In genomic region chr6:45445749-45446454, GRCh38 we compare ENCODE assay signal across 8 cellular contexts.
A peak's percentile ranks its signal among the peaks of the same experiment; 100 is the strongest.
DNase-seq lines count a peak whose midpoint lies in the region; ATAC-seq, FAIRE-seq and TF ChIP-seq lines count a peak whose summit lies in the region.

No MANE protein-coding gene starts in this region.

- in situ Hi-C loops in astrocyte of the cerebellum (cut with HindIII; ENCODE audit: low sequenced_read_pairs) (no loop called here), GM13976 (cut with MboI; ENCODE audit: low sequenced_read_pairs, unreplicated experiment) (loop anchor here (25.0 kb wide), 1 partner anchor 266 kb away; no protein-coding TSS in a partner anchor)

- POLR2A ChIA-PET in A549 (lab: Yijun Ruan, JAX), result interaction anchor here (0.6 to 1.2 kb wide), 3 partner anchors 8 to 137 kb away, joined by 3 to 5 read pairs (median 4); no protein-coding TSS in a partner anchor

- DNase-seq in A549 (ENCODE audit: low read depth in 1 of 2, low spot score in 1 of 2) (peak; percentile 75 to 93), GM04504 (ENCODE audit: low read depth) (peak; percentile 98), NCI-H774 (lab: John Stamatoyannopoulos, UW) (peak; percentile 53), astrocyte of the cerebellum (ENCODE audit: low read depth) (peak; percentile 98), hepatocyte (ENCODE audit: low spot score) (peak; percentile 91), small intestine (peak; percentile 92), GM13976 (ENCODE audit: low spot score) (no peak)

- no peaks in the 10 kb centered on the region for H3K9me2 ChIP-seq in hepatocyte (replicated peaks; ENCODE audit: insufficient read depth)

- no peaks in the 10 kb centered on the region for H3K79me2 ChIP-seq in hepatocyte

- H2AFZ ChIP-seq in hepatocyte, result no peak overlapping the region

- 2% methylated on average over 8 of the region's 8 CpGs for WGBS in A549 (ENCODE audit: missing lambda C conversion rate)
- WGBS in hepatocyte (ENCODE audit: low lambda C conversion rate, missing lambda C conversion rate), result 17% methylated on average over 8 of the region's 8 CpGs
- 5 to 17% (median 16%) methylated on average over 8 of the region's 8 CpGs for WGBS in small intestine, 3 donors

- no peaks in the 10 kb centered on the region for H4K20me1 ChIP-seq in hepatocyte (ENCODE audit: insufficient read depth, poor library complexity, severe bottlenecking)

- H3K4me1 ChIP-seq in A549, result peaks cover 36% of the 10 kb centered on the region
- H3K4me1 ChIP-seq in hepatocyte (ENCODE audit: insufficient read depth), result peaks cover 5% of the 10 kb centered on the region
- H3K4me1 ChIP-seq in small intestine (ENCODE audit: control insufficient read depth in 2 of 2, insufficient read depth in 1 of 2, low read depth in 1 of 2, low read length in 1 of 2), result peaks cover 0 to 12% of the 10 kb centered on the region in 2 donors

- H3K4me2 ChIP-seq in A549 (peak overlapping the region; percentile 98), hepatocyte (peak overlapping the region; percentile 41)

- H3K27me3 ChIP-seq in hepatocyte (no peaks in the 10 kb centered on the region), small intestine (ENCODE audit: control insufficient read depth in 2 of 2, insufficient read depth in 2 of 2, low read length in 2 of 2) (no peaks in the 10 kb centered on the region)

- no peak for TF ChIP-seq CTCF in A549 (IDR thresholded peaks at IDR 0.05)
- no peak for TF ChIP-seq CTCF in astrocyte of the cerebellum (IDR thresholded peaks at IDR 0.05; ENCODE audit: low read depth, low read length, missing control alignments)
- TF ChIP-seq CTCF in hepatocyte (IDR thresholded peaks at IDR 0.05; ENCODE audit: poor library complexity), result no peak
- TF ChIP-seq CTCF in GM13976 (IDR thresholded peaks at IDR 0.05; ENCODE audit: borderline replicate concordance, control extremely low read depth, extremely low read depth, insufficient read depth, missing control alignments), result no peak

- TF ChIP-seq RAD21 in A549 (conservative IDR thresholded peaks at IDR 0.05 in 1 of 2, IDR thresholded peaks at IDR 0.05 in 1 of 2), result peak in 1 of 2 experiments; percentile 8; a peak in 3 of 5 replicates

- TF ChIP-seq POLR2A in A549 (IDR thresholded peaks at IDR 0.05; ENCODE audit: low read length), result no peak

- H3K4me3 ChIP-seq in A549 (no peak overlapping the region), astrocyte of the cerebellum (ENCODE audit: low read depth, low read length) (no peak overlapping the region), hepatocyte (no peak overlapping the region), small intestine (ENCODE audit: low read depth in 1 of 2, low read length in 2 of 2) (no peak overlapping the region)

- no peaks in the 10 kb centered on the region for H3K36me3 ChIP-seq in hepatocyte (replicated peaks; ENCODE audit: insufficient read depth, low read depth)
- no peaks in the 10 kb centered on the region for H3K36me3 ChIP-seq in small intestine (ENCODE audit: control insufficient read depth in 2 of 2, insufficient read depth in 2 of 2, low read length in 2 of 2)

- CTCF ChIA-PET in A549 (lab: Yijun Ruan, JAX), result no interaction called here

- ATAC-seq in A549 (peak; percentile 95 to 96), GM18502 (IDR thresholded peaks at IDR 0.05; ENCODE audit: poor library complexity, unreplicated experiment) (no peak)

- H3K27ac ChIP-seq in A549 (peak overlapping the region; percentile 90 to 92), hepatocyte (peak overlapping the region; percentile 61), small intestine (ENCODE audit: low read depth in 1 of 2, low read length in 1 of 2) (peak overlapping the region in 1 of 2 donors; percentile 9)

- H3K9me3 ChIP-seq in A549 (no peaks in the 10 kb centered on the region), hepatocyte (ENCODE audit: low read depth) (no peaks in the 10 kb centered on the region), small intestine (ENCODE audit: control insufficient read depth, low read depth) (no peaks in the 10 kb centered on the region)

- peak; percentile 80 to 85; a peak in 4 of 5 replicates for TF ChIP-seq EP300 in A549 (IDR thresholded peaks at IDR 0.05)

- FAIRE-seq in A549 (lab: Jason Lieb, UNC), result no peak
- no peak for FAIRE-seq in small intestine (lab: Jason Lieb, UNC)

TF ChIP-seq in A549, 52 proteins besides CTCF, POLR2A, EP300 and RAD21 (continues in another document):
- TF ChIP-seq POLR2AphosphoS2 (conservative IDR thresholded peaks at IDR 0.05; ENCODE audit: low read length), result no peak
- no peak for TF ChIP-seq ESRRA (IDR thresholded peaks at IDR 0.05; ENCODE audit: borderline replicate concordance, low read length)
- TF ChIP-seq CBX2 (IDR thresholded peaks at IDR 0.05; ENCODE audit: borderline replicate concordance, low read depth), result no peak
- no peak for TF ChIP-seq HEYL (CRISPR knock-in tag; IDR thresholded peaks at IDR 0.05)
- no peak for TF ChIP-seq USF2 (IDR thresholded peaks at IDR 0.05)
- TF ChIP-seq PBX3 (IDR thresholded peaks at IDR 0.05), result peak; percentile 64; the same call in 1 of the 2 replicates
- no peak for TF ChIP-seq HOXA7 (CRISPR knock-in tag; IDR thresholded peaks at IDR 0.05)
- peak; percentile 54; the same call in 1 of the 2 replicates for TF ChIP-seq HOXB5 (CRISPR knock-in tag; IDR thresholded peaks at IDR 0.05)
- TF ChIP-seq MAFK (IDR thresholded peaks at IDR 0.05; ENCODE audit: partially characterized antibody), result peak; percentile 12
- TF ChIP-seq BHLHE40 (IDR thresholded peaks at IDR 0.05; ENCODE audit: low read depth, low read length), result no peak
- no peak for TF ChIP-seq NPAS2 (CRISPR knock-in tag; IDR thresholded peaks at IDR 0.05; ENCODE audit: borderline replicate concordance)
- no peak for TF ChIP-seq RARB (CRISPR knock-in tag; IDR thresholded peaks at IDR 0.05)
- 0 out of 2 replicates have a peak, but pooled peaks have one; percentile 58 for TF ChIP-seq EHF (CRISPR knock-in tag; IDR thresholded peaks at IDR 0.05)
- TF ChIP-seq, protein P1, sequence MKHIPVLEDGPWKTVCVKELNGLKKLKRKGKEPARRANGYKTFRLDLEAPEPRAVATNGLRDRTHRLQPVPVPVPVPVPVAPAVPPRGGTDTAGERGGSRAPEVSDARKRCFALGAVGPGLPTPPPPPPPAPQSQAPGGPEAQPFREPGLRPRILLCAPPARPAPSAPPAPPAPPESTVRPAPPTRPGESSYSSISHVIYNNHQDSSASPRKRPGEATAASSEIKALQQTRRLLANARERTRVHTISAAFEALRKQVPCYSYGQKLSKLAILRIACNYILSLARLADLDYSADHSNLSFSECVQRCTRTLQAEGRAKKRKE (CRISPR knock-in tag; IDR thresholded peaks at IDR 0.05; ENCODE audit: low read depth), result no peak
- TF ChIP-seq JUNB (IDR thresholded peaks at IDR 0.05), result peak; percentile 93
- TF ChIP-seq CHD2 (IDR thresholded peaks at IDR 0.05; ENCODE audit: low read length, partially characterized antibody), result no peak
- no peak for TF ChIP-seq ZSCAN20 (CRISPR knock-in tag; IDR thresholded peaks at IDR 0.05)
- no peak for TF ChIP-seq FOSB (CRISPR knock-in tag; IDR thresholded peaks at IDR 0.05)
- TF ChIP-seq, protein P2, sequence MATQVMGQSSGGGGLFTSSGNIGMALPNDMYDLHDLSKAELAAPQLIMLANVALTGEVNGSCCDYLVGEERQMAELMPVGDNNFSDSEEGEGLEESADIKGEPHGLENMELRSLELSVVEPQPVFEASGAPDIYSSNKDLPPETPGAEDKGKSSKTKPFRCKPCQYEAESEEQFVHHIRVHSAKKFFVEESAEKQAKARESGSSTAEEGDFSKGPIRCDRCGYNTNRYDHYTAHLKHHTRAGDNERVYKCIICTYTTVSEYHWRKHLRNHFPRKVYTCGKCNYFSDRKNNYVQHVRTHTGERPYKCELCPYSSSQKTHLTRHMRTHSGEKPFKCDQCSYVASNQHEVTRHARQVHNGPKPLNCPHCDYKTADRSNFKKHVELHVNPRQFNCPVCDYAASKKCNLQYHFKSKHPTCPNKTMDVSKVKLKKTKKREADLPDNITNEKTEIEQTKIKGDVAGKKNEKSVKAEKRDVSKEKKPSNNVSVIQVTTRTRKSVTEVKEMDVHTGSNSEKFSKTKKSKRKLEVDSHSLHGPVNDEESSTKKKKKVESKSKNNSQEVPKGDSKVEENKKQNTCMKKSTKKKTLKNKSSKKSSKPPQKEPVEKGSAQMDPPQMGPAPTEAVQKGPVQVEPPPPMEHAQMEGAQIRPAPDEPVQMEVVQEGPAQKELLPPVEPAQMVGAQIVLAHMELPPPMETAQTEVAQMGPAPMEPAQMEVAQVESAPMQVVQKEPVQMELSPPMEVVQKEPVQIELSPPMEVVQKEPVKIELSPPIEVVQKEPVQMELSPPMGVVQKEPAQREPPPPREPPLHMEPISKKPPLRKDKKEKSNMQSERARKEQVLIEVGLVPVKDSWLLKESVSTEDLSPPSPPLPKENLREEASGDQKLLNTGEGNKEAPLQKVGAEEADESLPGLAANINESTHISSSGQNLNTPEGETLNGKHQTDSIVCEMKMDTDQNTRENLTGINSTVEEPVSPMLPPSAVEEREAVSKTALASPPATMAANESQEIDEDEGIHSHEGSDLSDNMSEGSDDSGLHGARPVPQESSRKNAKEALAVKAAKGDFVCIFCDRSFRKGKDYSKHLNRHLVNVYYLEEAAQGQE (IDR thresholded peaks at IDR 0.05), result no peak
- TF ChIP-seq, protein P3, sequence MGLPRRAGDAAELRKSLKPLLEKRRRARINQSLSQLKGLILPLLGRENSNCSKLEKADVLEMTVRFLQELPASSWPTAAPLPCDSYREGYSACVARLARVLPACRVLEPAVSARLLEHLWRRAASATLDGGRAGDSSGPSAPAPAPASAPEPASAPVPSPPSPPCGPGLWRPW (IDR thresholded peaks at IDR 0.05), result peak; percentile 97
- peak; percentile 99 to 100 for TF ChIP-seq CEBPB (IDR thresholded peaks at IDR 0.05)
